In the genomic region with DNA sequence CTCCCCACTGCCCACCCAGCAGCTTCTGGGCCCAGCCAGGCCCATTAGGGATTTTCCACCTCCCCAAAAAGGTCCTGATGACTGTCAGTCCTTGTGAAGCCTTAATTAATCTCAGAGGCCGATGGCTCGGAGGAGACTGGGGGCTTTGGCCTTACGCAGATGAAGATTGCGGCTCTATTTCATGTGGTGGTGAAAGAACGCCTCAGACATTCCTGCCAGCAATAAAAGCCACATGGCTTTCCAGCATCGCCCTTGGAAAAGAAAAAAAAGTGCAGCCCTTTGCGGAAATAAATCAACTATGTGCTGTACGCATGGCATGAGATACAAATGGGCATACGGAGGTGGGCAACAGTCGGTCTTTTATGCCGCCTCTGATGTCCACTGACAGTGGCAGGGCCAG, we compare ENCODE assay signal across 2 cellular contexts.
TF ChIP-seq lines count a peak whose summit lies in the region.

No MANE protein-coding gene starts in this region.

TF ChIP-seq in HCT116, 20 proteins besides CTCF, POLR2A, EP300 and RAD21:
- TF ChIP-seq, protein P1, sequence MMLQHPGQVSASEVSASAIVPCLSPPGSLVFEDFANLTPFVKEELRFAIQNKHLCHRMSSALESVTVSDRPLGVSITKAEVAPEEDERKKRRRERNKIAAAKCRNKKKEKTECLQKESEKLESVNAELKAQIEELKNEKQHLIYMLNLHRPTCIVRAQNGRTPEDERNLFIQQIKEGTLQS (IDR thresholded peaks at IDR 0.05) = no peak
- TF ChIP-seq TCF7L2 (IDR thresholded peaks at IDR 0.05; ENCODE audit: borderline replicate concordance, extremely low read depth, insufficient read depth, insufficient read length) = peak; percentile 29

TF ChIP-seq in GM12878, 131 proteins besides CTCF, POLR2A, EP300 and RAD21:
- TF ChIP-seq NFXL1 (IDR thresholded peaks at IDR 0.05; ENCODE audit: borderline replicate concordance) = no peak
- 0 out of 2 replicates have a peak, but pooled peaks have one; percentile 19 for TF ChIP-seq POLR2AphosphoS5 (IDR thresholded peaks at IDR 0.05; ENCODE audit: low read length)
